In genomic region chr20:50260480-50261221, GRCh38 we compare ENCODE assay signal across 10 cellular contexts.
A peak's percentile ranks its signal among the peaks of the same experiment; 100 is the strongest.
DNase-seq lines count a peak whose midpoint lies in the region; ATAC-seq and TF ChIP-seq lines count a peak whose summit lies in the region.
"Had no signal": no experiment of that assay in that cellular context is flagged by ENCODE, and none has a peak within 500 bp of the region (broad histone marks: within the 10 kb centered on the region; RNA-seq: fewer than 3 reads in every experiment).

No MANE protein-coding gene starts in this region.

- intact Hi-C loops in activated T-helper 1 cell treated with anti-CD3 and anti-CD28 coated beads, Interleukin-12 subunit alpha, Interleukin-12 subunit beta, Interleukin-2, Interleukin-4 antibody, amounts not matched to agents 30 ng/mL and 10 ng/mL and 1 ng/mL, durations not matched to agents 14 hours and 24 hours and 36 hours (cut with micrococcal nuclease) = no loop called here
- intact Hi-C loops in CD8-positive, alpha-beta T cell (cut with DNase I, micrococcal nuclease) = no loop called here

- no peak overlapping the region for H3K4me3 ChIP-seq in mucosa of rectum (ENCODE audit: low read length in 2 of 2)
- no peak overlapping the region for H3K4me3 ChIP-seq in CD8-positive, alpha-beta T cell (ENCODE audit: low read depth, low read length)

- peak overlapping the region; percentile 56 to 63 for H3K27ac ChIP-seq in mucosa of rectum (ENCODE audit: low read depth in 2 of 2, low read length in 2 of 2)
- no peak overlapping the region for H3K27ac ChIP-seq in CD8-positive, alpha-beta T cell (ENCODE audit: low read depth, low read length)

- POLR2A ChIA-PET in naive thymus-derived CD8-positive, alpha-beta T cell (lab: Charles Lee) = no interaction called here
- POLR2A ChIA-PET in CD8-positive, alpha-beta T cell (lab: Charles Lee) = no interaction called here

- peak overlapping the region in 1 of 2 donors; percentile 7 for H3K9ac ChIP-seq in mucosa of rectum (ENCODE audit: low read depth in 1 of 2, low read length in 2 of 2)

- H3K27me3 ChIP-seq in mucosa of rectum (ENCODE audit: control insufficient read depth in 2 of 2, insufficient read depth in 2 of 2, low read length in 2 of 2) = no peaks in the 10 kb centered on the region
- no peaks in the 10 kb centered on the region for H3K27me3 ChIP-seq in CD8-positive, alpha-beta T cell (ENCODE audit: insufficient read depth, low read length)

- no peaks in the 10 kb centered on the region for H3K9me3 Mint-ChIP-seq in activated T-helper 1 cell treated with anti-CD3 and anti-CD28 coated beads, Interleukin-12 subunit alpha, Interleukin-12 subunit beta, Interleukin-2, Interleukin-4 antibody, amounts not matched to agents 30 ng/mL and 10 ng/mL and 1 ng/mL, durations not matched to agents 14 hours and 24 hours and 36 hours
- no peaks in the 10 kb centered on the region for H3K9me3 Mint-ChIP-seq in naive thymus-derived CD8-positive, alpha-beta T cell
- H3K9me3 Mint-ChIP-seq in CD8-positive, alpha-beta T cell = no peaks in the 10 kb centered on the region

- peaks cover 3% of the 10 kb centered on the region for H3K27me3 Mint-ChIP-seq in activated T-helper 1 cell treated with anti-CD3 and anti-CD28 coated beads, Interleukin-12 subunit alpha, Interleukin-12 subunit beta, Interleukin-2, Interleukin-4 antibody, amounts not matched to agents 30 ng/mL and 10 ng/mL and 1 ng/mL, durations not matched to agents 14 hours and 24 hours and 36 hours (ENCODE audit: insufficient read depth)
- peaks cover 0 to 1% (median 0%) of the 10 kb centered on the region in 5 donors for H3K27me3 Mint-ChIP-seq in naive thymus-derived CD8-positive, alpha-beta T cell
- H3K27me3 Mint-ChIP-seq in CD8-positive, alpha-beta T cell (ENCODE audit: low read depth) = peaks cover 2% of the 10 kb centered on the region
- H3K27me3 Mint-ChIP-seq: activated naive CD8-positive, alpha-beta T cell had no signal

- H3K27ac Mint-ChIP-seq in activated T-helper 1 cell treated with anti-CD3 and anti-CD28 coated beads, Interleukin-12 subunit alpha, Interleukin-12 subunit beta, Interleukin-2, Interleukin-4 antibody, amounts not matched to agents 30 ng/mL and 10 ng/mL and 1 ng/mL, durations not matched to agents 14 hours and 24 hours and 36 hours = peak overlapping the region; percentile 45
- peak overlapping the region in 2 of 10 donors; percentile 2 to 85 for H3K27ac Mint-ChIP-seq in naive thymus-derived CD8-positive, alpha-beta T cell
- H3K27ac Mint-ChIP-seq in CD8-positive, alpha-beta T cell = no peak overlapping the region
- H3K27ac Mint-ChIP-seq: activated naive CD8-positive, alpha-beta T cell had no signal

- peak; percentile 39 for DNase-seq in COR-L47 (lab: John Stamatoyannopoulos, UW)
- DNase-seq in M059J (ENCODE audit: low read depth) = peak; percentile 86
- no peak for DNase-seq in activated T-helper 1 cell treated with anti-CD3 and anti-CD28 coated beads, Interleukin-12 subunit alpha, Interleukin-12 subunit beta, Interleukin-2, Interleukin-4 antibody, amounts not matched to agents 30 ng/mL and 10 ng/mL and 1 ng/mL, durations not matched to agents 14 hours and 24 hours and 36 hours (ENCODE audit: low spot score)
- no peak for DNase-seq in naive thymus-derived CD8-positive, alpha-beta T cell
- DNase-seq in NCI-H1694 (lab: John Stamatoyannopoulos, UW) = no peak
- no peak for DNase-seq in CD8-positive, alpha-beta T cell
- DNase-seq: T-helper 9 cell had no signal

- H3K4me3 Mint-ChIP-seq in activated T-helper 1 cell treated with anti-CD3 and anti-CD28 coated beads, Interleukin-12 subunit alpha, Interleukin-12 subunit beta, Interleukin-2, Interleukin-4 antibody, amounts not matched to agents 30 ng/mL and 10 ng/mL and 1 ng/mL, durations not matched to agents 14 hours and 24 hours and 36 hours = no peak overlapping the region
- no peak overlapping the region for H3K4me3 Mint-ChIP-seq in naive thymus-derived CD8-positive, alpha-beta T cell
- H3K4me3 Mint-ChIP-seq in CD8-positive, alpha-beta T cell = no peak overlapping the region
- H3K4me3 Mint-ChIP-seq: activated naive CD8-positive, alpha-beta T cell had no signal

- H3K36me3 ChIP-seq in mucosa of rectum (ENCODE audit: control insufficient read depth in 2 of 2, insufficient read depth in 2 of 2, low read length in 2 of 2) = no peaks in the 10 kb centered on the region
- no peaks in the 10 kb centered on the region for H3K36me3 ChIP-seq in CD8-positive, alpha-beta T cell (ENCODE audit: insufficient read depth, low read length)

- no peaks in the 10 kb centered on the region for H3K9me3 ChIP-seq in mucosa of rectum (ENCODE audit: control insufficient read depth in 2 of 2, low read length in 2 of 2)
- no peaks in the 10 kb centered on the region for H3K9me3 ChIP-seq in CD8-positive, alpha-beta T cell (ENCODE audit: low read length)

- no peak for ATAC-seq in naive thymus-derived CD8-positive, alpha-beta T cell
- ATAC-seq in CD8-positive, alpha-beta T cell = no peak
- no peak for ATAC-seq in HG03442 (IDR thresholded peaks at IDR 0.05; ENCODE audit: unreplicated experiment)

- no peaks in the 10 kb centered on the region for H3K36me3 Mint-ChIP-seq in activated T-helper 1 cell treated with anti-CD3 and anti-CD28 coated beads, Interleukin-12 subunit alpha, Interleukin-12 subunit beta, Interleukin-2, Interleukin-4 antibody, amounts not matched to agents 30 ng/mL and 10 ng/mL and 1 ng/mL, durations not matched to agents 14 hours and 24 hours and 36 hours (ENCODE audit: low read depth)
- H3K36me3 Mint-ChIP-seq in naive thymus-derived CD8-positive, alpha-beta T cell = no peaks in the 10 kb centered on the region
- H3K36me3 Mint-ChIP-seq in CD8-positive, alpha-beta T cell = no peaks in the 10 kb centered on the region
- H3K36me3 Mint-ChIP-seq: activated naive CD8-positive, alpha-beta T cell had no signal

- peaks cover 7 to 10% of the 10 kb centered on the region in 2 donors for H3K4me1 ChIP-seq in mucosa of rectum (ENCODE audit: control insufficient read depth in 2 of 2, insufficient read depth in 2 of 2, low read length in 2 of 2)
- no peaks in the 10 kb centered on the region for H3K4me1 ChIP-seq in CD8-positive, alpha-beta T cell (ENCODE audit: insufficient read depth, low read length)

- CTCF ChIA-PET in CD8-positive, alpha-beta T cell (lab: Charles Lee) = interaction anchor here (1.2 kb wide), 1 partner anchor 203 kb away, joined by 3 read pairs; no protein-coding TSS in a partner anchor

- TF ChIP-seq CTCF in CD8-positive, alpha-beta T cell (IDR thresholded peaks at IDR 0.05) = no peak

- peaks cover 23% of the 10 kb centered on the region for H3K4me1 Mint-ChIP-seq in activated T-helper 1 cell treated with anti-CD3 and anti-CD28 coated beads, Interleukin-12 subunit alpha, Interleukin-12 subunit beta, Interleukin-2, Interleukin-4 antibody, amounts not matched to agents 30 ng/mL and 10 ng/mL and 1 ng/mL, durations not matched to agents 14 hours and 24 hours and 36 hours (ENCODE audit: low read depth)
- peaks cover 3 to 9% (median 4%) of the 10 kb centered on the region in 4 donors for H3K4me1 Mint-ChIP-seq in naive thymus-derived CD8-positive, alpha-beta T cell
- H3K4me1 Mint-ChIP-seq in CD8-positive, alpha-beta T cell (ENCODE audit: low read depth) = no peaks in the 10 kb centered on the region

Comparison
In these comparisons a context has a peak if more than half of its experiments do, and no peak if none do; other contexts are left out.
1. DNase-seq: peak in COR-L47 (single experiment) and M059J (single experiment); none in activated T-helper 1 cell treated with anti-CD3 and anti-CD28 coated beads, Interleukin-12 subunit alpha, Interleukin-12 subunit beta, Interleukin-2, Interleukin-4 antibody, amounts not matched to agents 30 ng/mL and 10 ng/mL and 1 ng/mL, durations not matched to agents 14 hours and 24 hours and 36 hours (single experiment), naive thymus-derived CD8-positive, alpha-beta T cell (0 of 10), NCI-H1694 (single experiment) and CD8-positive, alpha-beta T cell (0 of 7).